ENCODE assay signal across 8 cellular contexts in the genomic region with DNA sequence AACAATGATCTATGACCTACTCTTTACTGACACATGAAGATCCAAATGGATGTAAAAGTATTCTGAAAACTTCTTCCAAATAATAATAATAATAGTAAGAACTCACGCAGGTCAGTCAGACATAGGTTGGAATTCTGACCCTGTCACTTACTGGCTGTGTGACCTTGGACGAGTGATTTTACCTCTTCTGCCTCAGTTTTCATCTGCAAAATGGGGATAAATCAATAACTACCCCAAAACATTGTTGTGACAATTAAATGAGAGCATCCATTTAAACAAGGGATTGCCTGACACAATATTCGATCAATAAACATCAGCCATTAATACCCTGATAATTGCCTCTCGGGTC. TPM values are rescaled to one million over a fixed set of nuclear protein-coding genes. Genes with fewer than 3 reads are reported as not detected.
DNase-seq lines count a peak whose midpoint lies in the region; ATAC-seq, FAIRE-seq and TF ChIP-seq lines count a peak whose summit lies in the region.

No MANE protein-coding gene starts in this region.

- no peaks in the 10 kb centered on the region for H4K20me1 ChIP-seq in hepatocyte (ENCODE audit: insufficient read depth, poor library complexity, severe bottlenecking)

- H3K9me3 Mint-ChIP-seq in WTC11, result no peaks in the 10 kb centered on the region

- no peaks in the 10 kb centered on the region for H3K9me3 ChIP-seq in HAP-1
- H3K9me3 ChIP-seq in hepatocyte (ENCODE audit: low read depth), result no peaks in the 10 kb centered on the region
- H3K9me3 ChIP-seq in small intestine (ENCODE audit: control insufficient read depth, low read depth), result no peaks in the 10 kb centered on the region

- H3K4me3 ChIP-seq in HAP-1 (peak overlapping the region; percentile 89), hepatocyte (peak overlapping the region; percentile 78), small intestine (ENCODE audit: low read depth in 1 of 2, low read length in 2 of 2) (peak overlapping the region; percentile 58 to 82)

- H3K36me3 Mint-ChIP-seq in WTC11, result no peaks in the 10 kb centered on the region

- peaks cover 34% of the 10 kb centered on the region for H3K27me3 Mint-ChIP-seq in WTC11 (ENCODE audit: low read depth)

- no peak for TF ChIP-seq CTCF in WTC11 (IDR thresholded peaks at IDR 0.05)
- no peak for TF ChIP-seq CTCF in hepatocyte (IDR thresholded peaks at IDR 0.05; ENCODE audit: poor library complexity)

- H3K4me1 ChIP-seq in HAP-1 (peaks cover 5% of the 10 kb centered on the region), hepatocyte (ENCODE audit: insufficient read depth) (no peaks in the 10 kb centered on the region), small intestine (ENCODE audit: control insufficient read depth in 2 of 2, insufficient read depth in 1 of 2, low read depth in 1 of 2, low read length in 1 of 2) (no peaks in the 10 kb centered on the region)

- peaks cover 12% of the 10 kb centered on the region for H3K79me2 ChIP-seq in hepatocyte

- no peak for DNase-seq in HAP-1 (ENCODE audit: low spot score in 2 of 2)
- no peak for DNase-seq in WTC11 (ENCODE audit: low spot score)
- DNase-seq in hepatocyte (ENCODE audit: low spot score), result no peak
- DNase-seq in small intestine, result no peak
- DNase-seq in GOT3 (lab: John Stamatoyannopoulos, UW), result no peak
- DNase-seq in NAMALWA (ENCODE audit: low spot score), result no peak

- H2AFZ ChIP-seq in hepatocyte, result peak overlapping the region; percentile 73

- POLR2A ChIA-PET in WTC11 (lab: Charles Lee), result interaction anchor here (1.3 kb wide), 1 partner anchor 10 kb away, joined by 3 read pairs; no protein-coding TSS in a partner anchor

- peak overlapping the region; percentile 83 for H3K27ac Mint-ChIP-seq in WTC11

- CTCF ChIA-PET in WTC11 (lab: Charles Lee), result interaction anchor here (1.0 to 2.2 kb wide), 6 partner anchors 30 to 348 kb away, joined by 3 to 6 read pairs (median 5); no protein-coding TSS in a partner anchor

- in situ Hi-C loops in HAP-1 (cut with MboI; ENCODE audit: low sequenced_read_pairs), result loop anchor here (10.0 to 25.0 kb wide), 2 partner anchors 1155 to 1682 kb away; a partner anchor contains a TSS

- H3K4me2 ChIP-seq in hepatocyte, result peak overlapping the region; percentile 84

- peak overlapping the region; percentile 93 for H3K4me3 Mint-ChIP-seq in WTC11

- no peaks in the 10 kb centered on the region for H3K27me3 ChIP-seq in HAP-1 (ENCODE audit: low read depth)
- H3K27me3 ChIP-seq in hepatocyte, result no peaks in the 10 kb centered on the region
- H3K27me3 ChIP-seq in small intestine (ENCODE audit: control insufficient read depth in 2 of 2, insufficient read depth in 2 of 2, low read length in 2 of 2), result no peaks in the 10 kb centered on the region

- peaks cover 29% of the 10 kb centered on the region for H3K4me1 Mint-ChIP-seq in WTC11

- H3K27ac ChIP-seq in hepatocyte (no peak overlapping the region), small intestine (ENCODE audit: low read depth in 1 of 2, low read length in 1 of 2) (peak overlapping the region in 1 of 2 donors; percentile 68)

- ATAC-seq in WTC11 (no peak), HG03565 (IDR thresholded peaks at IDR 0.05; ENCODE audit: unreplicated experiment) (no peak), GM21786 (IDR thresholded peaks at IDR 0.05; ENCODE audit: unreplicated experiment) (no peak)

- no peaks in the 10 kb centered on the region for H3K9me2 ChIP-seq in hepatocyte (replicated peaks; ENCODE audit: insufficient read depth)

- no peak for FAIRE-seq in small intestine (lab: Jason Lieb, UNC)

- WGBS in hepatocyte (ENCODE audit: low lambda C conversion rate, missing lambda C conversion rate), result 26% methylated on average over 4 of the region's 4 CpGs
- 3 to 12% (median 8%) methylated on average over 4 of the region's 4 CpGs for WGBS in small intestine, 3 donors

- H3K36me3 ChIP-seq in HAP-1 (replicated peaks), result no peaks in the 10 kb centered on the region; the same call in 1 of the 2 replicates
- no peaks in the 10 kb centered on the region for H3K36me3 ChIP-seq in hepatocyte (replicated peaks; ENCODE audit: insufficient read depth, low read depth)
- no peaks in the 10 kb centered on the region for H3K36me3 ChIP-seq in small intestine (ENCODE audit: control insufficient read depth in 2 of 2, insufficient read depth in 2 of 2, low read length in 2 of 2)

TF ChIP-seq in WTC11, 78 proteins besides CTCF, POLR2A, EP300 and RAD21:
- no peak for TF ChIP-seq ATF1 (CRISPR knock-in tag; IDR thresholded peaks at IDR 0.05)
- TF ChIP-seq, protein P1, sequence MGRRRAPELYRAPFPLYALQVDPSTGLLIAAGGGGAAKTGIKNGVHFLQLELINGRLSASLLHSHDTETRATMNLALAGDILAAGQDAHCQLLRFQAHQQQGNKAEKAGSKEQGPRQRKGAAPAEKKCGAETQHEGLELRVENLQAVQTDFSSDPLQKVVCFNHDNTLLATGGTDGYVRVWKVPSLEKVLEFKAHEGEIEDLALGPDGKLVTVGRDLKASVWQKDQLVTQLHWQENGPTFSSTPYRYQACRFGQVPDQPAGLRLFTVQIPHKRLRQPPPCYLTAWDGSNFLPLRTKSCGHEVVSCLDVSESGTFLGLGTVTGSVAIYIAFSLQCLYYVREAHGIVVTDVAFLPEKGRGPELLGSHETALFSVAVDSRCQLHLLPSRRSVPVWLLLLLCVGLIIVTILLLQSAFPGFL (CRISPR knock-in tag; IDR thresholded peaks at IDR 0.05; ENCODE audit: borderline replicate concordance), result no peak
- no peak for TF ChIP-seq ZNF263 (CRISPR knock-in tag; IDR thresholded peaks at IDR 0.05; ENCODE audit: low read depth)
- TF ChIP-seq, protein P2, sequence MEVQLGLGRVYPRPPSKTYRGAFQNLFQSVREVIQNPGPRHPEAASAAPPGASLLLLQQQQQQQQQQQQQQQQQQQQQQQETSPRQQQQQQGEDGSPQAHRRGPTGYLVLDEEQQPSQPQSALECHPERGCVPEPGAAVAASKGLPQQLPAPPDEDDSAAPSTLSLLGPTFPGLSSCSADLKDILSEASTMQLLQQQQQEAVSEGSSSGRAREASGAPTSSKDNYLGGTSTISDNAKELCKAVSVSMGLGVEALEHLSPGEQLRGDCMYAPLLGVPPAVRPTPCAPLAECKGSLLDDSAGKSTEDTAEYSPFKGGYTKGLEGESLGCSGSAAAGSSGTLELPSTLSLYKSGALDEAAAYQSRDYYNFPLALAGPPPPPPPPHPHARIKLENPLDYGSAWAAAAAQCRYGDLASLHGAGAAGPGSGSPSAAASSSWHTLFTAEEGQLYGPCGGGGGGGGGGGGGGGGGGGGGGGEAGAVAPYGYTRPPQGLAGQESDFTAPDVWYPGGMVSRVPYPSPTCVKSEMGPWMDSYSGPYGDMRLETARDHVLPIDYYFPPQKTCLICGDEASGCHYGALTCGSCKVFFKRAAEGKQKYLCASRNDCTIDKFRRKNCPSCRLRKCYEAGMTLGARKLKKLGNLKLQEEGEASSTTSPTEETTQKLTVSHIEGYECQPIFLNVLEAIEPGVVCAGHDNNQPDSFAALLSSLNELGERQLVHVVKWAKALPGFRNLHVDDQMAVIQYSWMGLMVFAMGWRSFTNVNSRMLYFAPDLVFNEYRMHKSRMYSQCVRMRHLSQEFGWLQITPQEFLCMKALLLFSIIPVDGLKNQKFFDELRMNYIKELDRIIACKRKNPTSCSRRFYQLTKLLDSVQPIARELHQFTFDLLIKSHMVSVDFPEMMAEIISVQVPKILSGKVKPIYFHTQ (CRISPR knock-in tag; IDR thresholded peaks at IDR 0.05), result no peak
- no peak for TF ChIP-seq NR1H2 (CRISPR knock-in tag; IDR thresholded peaks at IDR 0.05)
- no peak for TF ChIP-seq RORB (CRISPR knock-in tag; IDR thresholded peaks at IDR 0.05)

RNA-seq across cellular contexts. Expression of a gene that starts 0.6 kb away (rescaled TPM):
- total RNA-seq in WTC11 (2021), result 37.6 to 44.2 TPM (median 43.0 TPM) in 3 replicates
- total RNA-seq in hepatocyte, result 10.8 and 14.2 TPM in 2 replicates
- 32.6 and 35.2 TPM in 2 replicates for polyA plus RNA-seq in hepatocyte
- 10 to 100 TPM in 2 of 3 donors, 1 to 10 TPM in 1; 9.7 to 20.0 (median 19.2) TPM for polyA plus RNA-seq in small intestine

RNA-seq across cellular contexts. Expression of a gene that starts 6.1 kb away (rescaled TPM):
- total RNA-seq in WTC11 (2021), result 60.8 to 75.4 TPM (median 68.2 TPM) in 3 replicates
- total RNA-seq in hepatocyte, result 29.6 and 34.3 TPM in 2 replicates
- polyA plus RNA-seq in hepatocyte, result 29.9 and 38.7 TPM in 2 replicates
- 1 to 10 TPM in 1 of 3 donors, under 1 TPM in 1, not detected in 1; 0.27 to 4.3 TPM for polyA plus RNA-seq in small intestine

RNA-seq across cellular contexts. Expression of a gene that starts 48.5 kb away (rescaled TPM):
- total RNA-seq in WTC11 (2021), result 93.8 to 99.9 TPM (median 94.7 TPM) in 3 replicates
- 42.2 and 53.2 TPM in 2 replicates for total RNA-seq in hepatocyte
- polyA plus RNA-seq in hepatocyte, result 71.4 and 84.7 TPM in 2 replicates
- 10 to 100 TPM; 65.1 to 99.3 (median 71.9) TPM for polyA plus RNA-seq in small intestine
